In the genomic region with DNA sequence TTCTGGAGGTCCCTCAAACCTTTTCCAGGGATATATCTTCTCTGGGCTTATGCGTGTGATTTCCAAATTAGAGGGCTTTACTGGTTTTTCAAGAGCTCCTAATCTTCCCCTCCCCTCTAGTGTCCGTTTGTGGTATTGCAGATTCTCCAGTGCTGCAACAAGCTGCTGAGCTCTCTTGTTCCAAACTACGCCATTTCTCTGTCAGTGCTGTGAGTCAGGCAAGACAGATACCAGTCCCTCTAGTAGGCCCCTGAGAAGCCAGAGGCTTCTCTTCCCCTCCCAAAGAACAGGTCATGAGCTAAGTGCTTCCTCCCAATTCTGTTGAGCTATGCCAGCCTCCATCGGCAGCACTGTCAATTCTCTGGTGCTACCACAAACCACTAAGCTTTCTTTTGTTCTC, we compare ENCODE assay signal across 8 cellular contexts.
A peak's percentile ranks its signal among the peaks of the same experiment; 100 is the strongest.
DNase-seq lines count a peak whose midpoint lies in the region; ATAC-seq and TF ChIP-seq lines count a peak whose summit lies in the region.

No MANE protein-coding gene starts in this region.

- TF ChIP-seq POLR2A in lower leg skin (IDR thresholded peaks at IDR 0.05) = no peak

- peak; percentile 62 for DNase-seq in D341Med (ENCODE audit: low spot score)
- DNase-seq in HUDEP-2 (lab: John Stamatoyannopoulos, UW; ENCODE audit: unreplicated experiment in 76 of 76) = peak in 52 of 76 experiments; percentile 3 to 81 (median 32)
- DNase-seq in RWPE2 (ENCODE audit: low spot score) = no peak
- DNase-seq in activated naive CD4-positive, alpha-beta T cell treated with anti-CD3 and anti-CD28 coated beads, Interleukin-2, amount 50 U/mL, for 16 hours = peak; percentile 34
- peak; percentile 66 for DNase-seq in hepatic stellate cell (ENCODE audit: low spot score)
- DNase-seq in stimulated activated CD4-positive, alpha-beta T cell treated with anti-CD3 and anti-CD28 coated beads, Interleukin-1b, Interleukin-23, amount 100 ng/mL, for 24 hours (ENCODE audit: low read depth in 4 of 4, low spot score in 1 of 4) = peak; percentile 19 to 54 (median 48)
- DNase-seq in lower leg skin (ENCODE audit: low spot score in 2 of 2) = no peak

- H3K4me1 ChIP-seq in RWPE2 (ENCODE audit: insufficient read depth, poor library complexity, severe bottlenecking) = peaks cover 14% of the 10 kb centered on the region

- no peak overlapping the region for H3K4me3 ChIP-seq in RWPE2 (ENCODE audit: severe bottlenecking)
- H3K4me3 ChIP-seq in lower leg skin (ENCODE audit: low read depth, poor library complexity, severe bottlenecking) = no peak overlapping the region

- ATAC-seq in RWPE2 (ENCODE audit: low read depth) (peak; percentile 67; the same call in 2 of the 3 replicates), HG02970 (IDR thresholded peaks at IDR 0.05; ENCODE audit: low FRiP score, unreplicated experiment) (no peak)

- WGBS in lower leg skin, 2 donors = 66 to 70% methylated on average over 4 of the region's 4 CpGs

- H3K27ac ChIP-seq in RWPE2 (ENCODE audit: poor library complexity, severe bottlenecking) = no peak overlapping the region

- H3K9me3 ChIP-seq in RWPE2 (ENCODE audit: severe bottlenecking) = no peaks in the 10 kb centered on the region

- peaks cover 31% of the 10 kb centered on the region for H3K36me3 ChIP-seq in RWPE2 (ENCODE audit: low read depth)

- intact Hi-C loops in lower leg skin (cut with DNase I; ENCODE audit: low total_unique reads) = no loop called here

- TF ChIP-seq CTCF in RWPE2 (IDR thresholded peaks at IDR 0.05; ENCODE audit: poor library complexity, severe bottlenecking) (peak; percentile 83), lower leg skin (IDR thresholded peaks at IDR 0.05) (no peak)

- H3K27me3 ChIP-seq in RWPE2 (ENCODE audit: insufficient read depth, poor library complexity, severe bottlenecking) = no peaks in the 10 kb centered on the region

Comparison
In these comparisons a context has a peak if more than half of its experiments do, and no peak if none do; other contexts are left out.
1. DNase-seq: peak in D341Med (single experiment), HUDEP-2 (52 of 76), activated naive CD4-positive, alpha-beta T cell treated with anti-CD3 and anti-CD28 coated beads, Interleukin-2, amount 50 U/mL, for 16 hours (single experiment), hepatic stellate cell (single experiment) and stimulated activated CD4-positive, alpha-beta T cell treated with anti-CD3 and anti-CD28 coated beads, Interleukin-1b, Interleukin-23, amount 100 ng/mL, for 24 hours (4 of 4); none in RWPE2 (single experiment) and lower leg skin (0 of 2).